Comparison of ENCODE assay signal across 1 cellular context in the genomic region with DNA sequence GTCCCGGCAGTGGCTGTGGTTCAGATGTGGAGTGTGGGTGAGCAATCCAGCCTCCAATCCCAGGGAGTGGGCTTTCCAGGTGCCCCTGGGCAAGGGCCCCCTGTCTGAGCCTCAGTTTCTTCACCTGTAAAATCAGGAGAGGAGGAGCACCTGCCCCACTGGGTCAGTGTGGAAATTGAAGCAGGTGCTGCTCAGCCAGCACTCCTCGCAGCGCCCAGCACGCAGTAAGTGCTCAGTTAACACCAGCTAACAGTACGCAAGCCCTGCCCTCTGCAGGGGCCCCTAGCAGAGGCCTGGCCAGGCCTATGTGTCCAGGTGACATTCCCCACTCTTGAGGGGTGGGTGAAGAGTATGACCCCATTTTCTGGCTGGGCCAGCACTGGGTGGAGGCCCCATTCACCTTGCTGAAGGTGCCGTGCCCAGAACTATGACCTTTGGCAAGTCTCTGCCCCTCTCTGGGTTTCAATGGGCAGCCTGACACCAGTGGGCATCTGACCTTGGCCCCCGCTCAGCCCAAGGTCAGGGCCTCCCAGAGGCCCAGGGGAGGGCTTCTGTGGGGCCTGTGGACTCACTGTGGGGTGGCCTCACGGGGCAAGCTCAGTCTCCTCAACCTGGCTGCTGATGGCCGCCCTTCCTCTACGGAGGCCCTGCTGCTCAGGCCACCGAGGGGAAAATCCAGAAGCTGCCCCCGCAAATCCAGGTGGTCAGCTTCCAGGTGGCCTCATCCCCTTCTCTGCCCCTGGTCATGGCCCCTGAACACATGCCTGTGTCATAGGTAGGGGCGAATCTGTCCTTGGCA.
TF ChIP-seq lines count a peak whose summit lies in the region.

No MANE protein-coding gene starts in this region.

TF ChIP-seq in HepG2, 621 proteins besides CTCF, POLR2A, EP300 and RAD21 (continued from another document and continues in another):
- TF ChIP-seq, protein P1, sequence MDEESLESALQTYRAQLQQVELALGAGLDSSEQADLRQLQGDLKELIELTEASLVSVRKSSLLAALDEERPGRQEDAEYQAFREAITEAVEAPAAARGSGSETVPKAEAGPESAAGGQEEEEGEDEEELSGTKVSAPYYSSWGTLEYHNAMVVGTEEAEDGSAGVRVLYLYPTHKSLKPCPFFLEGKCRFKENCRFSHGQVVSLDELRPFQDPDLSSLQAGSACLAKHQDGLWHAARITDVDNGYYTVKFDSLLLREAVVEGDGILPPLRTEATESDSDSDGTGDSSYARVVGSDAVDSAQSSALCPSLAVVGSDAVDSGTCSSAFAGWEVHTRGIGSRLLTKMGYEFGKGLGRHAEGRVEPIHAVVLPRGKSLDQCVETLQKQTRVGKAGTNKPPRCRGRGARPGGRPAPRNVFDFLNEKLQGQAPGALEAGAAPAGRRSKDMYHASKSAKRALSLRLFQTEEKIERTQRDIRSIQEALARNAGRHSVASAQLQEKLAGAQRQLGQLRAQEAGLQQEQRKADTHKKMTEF (CRISPR knock-in tag; IDR thresholded peaks at IDR 0.05), result peak; percentile 21; the same call in 1 of the 2 replicates
- TF ChIP-seq ATM (IDR thresholded peaks at IDR 0.05; ENCODE audit: borderline replicate concordance) (no peak), ZFP36 (IDR thresholded peaks at IDR 0.05; ENCODE audit: borderline replicate concordance, low read depth, low read length, partially characterized antibody) (no peak), NR2C2 (CRISPR knock-in tag; IDR thresholded peaks at IDR 0.05; ENCODE audit: borderline replicate concordance) (peak; percentile 86), ZNF17 (CRISPR knock-in tag; IDR thresholded peaks at IDR 0.05) (no peak), WIZ (CRISPR knock-in tag; IDR thresholded peaks at IDR 0.05) (no peak), KLF9 (CRISPR knock-in tag; IDR thresholded peaks at IDR 0.05; ENCODE audit: low read depth) (no peak), ELF3 (CRISPR knock-in tag; IDR thresholded peaks at IDR 0.05) (no peak), PITX1 (CRISPR knock-in tag; IDR thresholded peaks at IDR 0.05) (peak; percentile 39; the same call in 1 of the 2 replicates), TMF1 (CRISPR knock-in tag; IDR thresholded peaks at IDR 0.05; ENCODE audit: low read depth) (no peak), DMAP1 (CRISPR knock-in tag; IDR thresholded peaks at IDR 0.05) (peak; percentile 25; the same call in 1 of the 2 replicates), NCOA2 (CRISPR knock-in tag; IDR thresholded peaks at IDR 0.05) (peak; percentile 65), ZNF83 (CRISPR knock-in tag; IDR thresholded peaks at IDR 0.05; ENCODE audit: borderline replicate concordance) (no peak), ZNF224 (CRISPR knock-in tag; IDR thresholded peaks at IDR 0.05) (no peak), ZNF550 (CRISPR knock-in tag; IDR thresholded peaks at IDR 0.05; ENCODE audit: borderline replicate concordance) (no peak), KMT2B (CRISPR knock-in tag; IDR thresholded peaks at IDR 0.05) (no peak), NFRKB (IDR thresholded peaks at IDR 0.05) (no peak), JUN (CRISPR knock-in tag; IDR thresholded peaks at IDR 0.05) (no peak), AKAP8 (CRISPR knock-in tag; IDR thresholded peaks at IDR 0.05) (peak; percentile 41), KLF13 (CRISPR knock-in tag; IDR thresholded peaks at IDR 0.05) (no peak), ZNF891 (CRISPR knock-in tag; IDR thresholded peaks at IDR 0.05) (peak; percentile 84), ZNF367 (CRISPR knock-in tag; IDR thresholded peaks at IDR 0.05; ENCODE audit: borderline replicate concordance) (no peak; the same call in 1 of the 2 replicates), ARHGAP35 (CRISPR knock-in tag; IDR thresholded peaks at IDR 0.05; ENCODE audit: borderline replicate concordance) (peak; percentile 64), ZNF557 (CRISPR knock-in tag; IDR thresholded peaks at IDR 0.05) (no peak), ZNF546 (CRISPR knock-in tag; conservative IDR thresholded peaks at IDR 0.05) (no peak; the same call in 1 of the 2 replicates), MBNL3 (CRISPR knock-in tag; conservative IDR thresholded peaks at IDR 0.05) (no peak), ZNF30 (CRISPR knock-in tag; IDR thresholded peaks at IDR 0.05) (no peak), MTF1 (CRISPR knock-in tag; IDR thresholded peaks at IDR 0.05) (no peak), HOXA5 (CRISPR knock-in tag; IDR thresholded peaks at IDR 0.05) (peak; percentile 64; the same call in 1 of the 2 replicates), ZNF329 (CRISPR knock-in tag; IDR thresholded peaks at IDR 0.05; ENCODE audit: low read depth) (no peak), FOXM1 (CRISPR knock-in tag; IDR thresholded peaks at IDR 0.05) (no peak), ZNF337 (CRISPR knock-in tag; IDR thresholded peaks at IDR 0.05; ENCODE audit: borderline replicate concordance, low read depth) (no peak), MED13 (CRISPR knock-in tag; IDR thresholded peaks at IDR 0.05) (peak; percentile 73)
- TF ChIP-seq, protein P2, sequence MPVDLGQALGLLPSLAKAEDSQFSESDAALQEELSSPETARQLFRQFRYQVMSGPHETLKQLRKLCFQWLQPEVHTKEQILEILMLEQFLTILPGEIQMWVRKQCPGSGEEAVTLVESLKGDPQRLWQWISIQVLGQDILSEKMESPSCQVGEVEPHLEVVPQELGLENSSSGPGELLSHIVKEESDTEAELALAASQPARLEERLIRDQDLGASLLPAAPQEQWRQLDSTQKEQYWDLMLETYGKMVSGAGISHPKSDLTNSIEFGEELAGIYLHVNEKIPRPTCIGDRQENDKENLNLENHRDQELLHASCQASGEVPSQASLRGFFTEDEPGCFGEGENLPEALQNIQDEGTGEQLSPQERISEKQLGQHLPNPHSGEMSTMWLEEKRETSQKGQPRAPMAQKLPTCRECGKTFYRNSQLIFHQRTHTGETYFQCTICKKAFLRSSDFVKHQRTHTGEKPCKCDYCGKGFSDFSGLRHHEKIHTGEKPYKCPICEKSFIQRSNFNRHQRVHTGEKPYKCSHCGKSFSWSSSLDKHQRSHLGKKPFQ (CRISPR knock-in tag; IDR thresholded peaks at IDR 0.05; ENCODE audit: insufficient replicate concordance), result no peak
- TF ChIP-seq, protein P3, sequence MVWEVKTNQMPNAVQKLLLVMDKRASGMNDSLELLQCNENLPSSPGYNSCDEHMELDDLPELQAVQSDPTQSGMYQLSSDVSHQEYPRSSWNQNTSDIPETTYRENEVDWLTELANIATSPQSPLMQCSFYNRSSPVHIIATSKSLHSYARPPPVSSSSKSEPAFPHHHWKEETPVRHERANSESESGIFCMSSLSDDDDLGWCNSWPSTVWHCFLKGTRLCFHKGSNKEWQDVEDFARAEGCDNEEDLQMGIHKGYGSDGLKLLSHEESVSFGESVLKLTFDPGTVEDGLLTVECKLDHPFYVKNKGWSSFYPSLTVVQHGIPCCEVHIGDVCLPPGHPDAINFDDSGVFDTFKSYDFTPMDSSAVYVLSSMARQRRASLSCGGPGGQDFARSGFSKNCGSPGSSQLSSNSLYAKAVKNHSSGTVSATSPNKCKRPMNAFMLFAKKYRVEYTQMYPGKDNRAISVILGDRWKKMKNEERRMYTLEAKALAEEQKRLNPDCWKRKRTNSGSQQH (CRISPR knock-in tag; IDR thresholded peaks at IDR 0.05; ENCODE audit: low read depth), result peak; percentile 39
- TF ChIP-seq, protein P4, sequence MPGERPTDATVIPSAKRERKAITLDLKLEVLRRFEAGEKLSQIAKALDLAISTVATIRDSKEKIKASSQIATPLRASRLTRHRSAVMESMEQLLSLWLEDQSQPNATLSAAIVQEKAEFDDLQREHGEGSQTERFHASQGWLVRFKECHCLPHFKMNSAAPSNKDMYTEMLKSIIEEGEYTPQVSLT (CRISPR knock-in tag; IDR thresholded peaks at IDR 0.05; ENCODE audit: borderline replicate concordance, low read depth), result no peak
- TF ChIP-seq, protein P5, sequence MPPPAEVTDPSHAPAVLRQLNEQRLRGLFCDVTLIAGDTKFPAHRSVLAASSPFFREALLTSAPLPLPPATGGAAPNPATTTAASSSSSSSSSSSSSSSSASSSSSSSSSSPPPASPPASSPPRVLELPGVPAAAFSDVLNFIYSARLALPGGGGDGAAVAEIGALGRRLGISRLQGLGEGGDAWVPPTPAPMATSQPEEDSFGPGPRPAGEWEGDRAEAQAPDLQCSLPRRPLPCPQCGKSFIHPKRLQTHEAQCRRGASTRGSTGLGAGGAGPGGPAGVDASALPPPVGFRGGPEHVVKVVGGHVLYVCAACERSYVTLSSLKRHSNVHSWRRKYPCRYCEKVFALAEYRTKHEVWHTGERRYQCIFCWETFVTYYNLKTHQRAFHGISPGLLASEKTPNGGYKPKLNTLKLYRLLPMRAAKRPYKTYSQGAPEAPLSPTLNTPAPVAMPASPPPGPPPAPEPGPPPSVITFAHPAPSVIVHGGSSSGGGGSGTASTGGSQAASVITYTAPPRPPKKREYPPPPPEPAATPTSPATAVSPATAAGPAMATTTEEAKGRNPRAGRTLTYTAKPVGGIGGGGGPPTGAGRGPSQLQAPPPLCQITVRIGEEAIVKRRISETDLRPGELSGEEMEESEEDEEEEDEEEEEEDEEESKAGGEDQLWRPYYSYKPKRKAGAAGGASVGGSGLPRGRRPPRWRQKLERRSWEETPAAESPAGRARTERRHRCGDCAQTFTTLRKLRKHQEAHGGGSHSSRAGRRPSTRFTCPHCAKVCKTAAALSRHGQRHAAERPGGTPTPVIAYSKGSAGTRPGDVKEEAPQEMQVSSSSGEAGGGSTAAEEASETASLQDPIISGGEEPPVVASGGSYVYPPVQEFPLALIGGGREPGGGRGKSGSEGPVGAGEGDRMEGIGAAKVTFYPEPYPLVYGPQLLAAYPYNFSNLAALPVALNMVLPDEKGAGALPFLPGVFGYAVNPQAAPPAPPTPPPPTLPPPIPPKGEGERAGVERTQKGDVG (CRISPR knock-in tag; IDR thresholded peaks at IDR 0.05; ENCODE audit: borderline replicate concordance), result no peak; the same call in 1 of the 2 replicates
- TF ChIP-seq, protein P6, sequence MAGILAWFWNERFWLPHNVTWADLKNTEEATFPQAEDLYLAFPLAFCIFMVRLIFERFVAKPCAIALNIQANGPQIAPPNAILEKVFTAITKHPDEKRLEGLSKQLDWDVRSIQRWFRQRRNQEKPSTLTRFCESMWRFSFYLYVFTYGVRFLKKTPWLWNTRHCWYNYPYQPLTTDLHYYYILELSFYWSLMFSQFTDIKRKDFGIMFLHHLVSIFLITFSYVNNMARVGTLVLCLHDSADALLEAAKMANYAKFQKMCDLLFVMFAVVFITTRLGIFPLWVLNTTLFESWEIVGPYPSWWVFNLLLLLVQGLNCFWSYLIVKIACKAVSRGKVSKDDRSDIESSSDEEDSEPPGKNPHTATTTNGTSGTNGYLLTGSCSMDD (CRISPR knock-in tag; IDR thresholded peaks at IDR 0.05), result no peak
- TF ChIP-seq, protein P7, sequence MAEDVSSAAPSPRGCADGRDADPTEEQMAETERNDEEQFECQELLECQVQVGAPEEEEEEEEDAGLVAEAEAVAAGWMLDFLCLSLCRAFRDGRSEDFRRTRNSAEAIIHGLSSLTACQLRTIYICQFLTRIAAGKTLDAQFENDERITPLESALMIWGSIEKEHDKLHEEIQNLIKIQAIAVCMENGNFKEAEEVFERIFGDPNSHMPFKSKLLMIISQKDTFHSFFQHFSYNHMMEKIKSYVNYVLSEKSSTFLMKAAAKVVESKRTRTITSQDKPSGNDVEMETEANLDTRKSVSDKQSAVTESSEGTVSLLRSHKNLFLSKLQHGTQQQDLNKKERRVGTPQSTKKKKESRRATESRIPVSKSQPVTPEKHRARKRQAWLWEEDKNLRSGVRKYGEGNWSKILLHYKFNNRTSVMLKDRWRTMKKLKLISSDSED (CRISPR knock-in tag; IDR thresholded peaks at IDR 0.05), result no peak
- TF ChIP-seq, protein P8, sequence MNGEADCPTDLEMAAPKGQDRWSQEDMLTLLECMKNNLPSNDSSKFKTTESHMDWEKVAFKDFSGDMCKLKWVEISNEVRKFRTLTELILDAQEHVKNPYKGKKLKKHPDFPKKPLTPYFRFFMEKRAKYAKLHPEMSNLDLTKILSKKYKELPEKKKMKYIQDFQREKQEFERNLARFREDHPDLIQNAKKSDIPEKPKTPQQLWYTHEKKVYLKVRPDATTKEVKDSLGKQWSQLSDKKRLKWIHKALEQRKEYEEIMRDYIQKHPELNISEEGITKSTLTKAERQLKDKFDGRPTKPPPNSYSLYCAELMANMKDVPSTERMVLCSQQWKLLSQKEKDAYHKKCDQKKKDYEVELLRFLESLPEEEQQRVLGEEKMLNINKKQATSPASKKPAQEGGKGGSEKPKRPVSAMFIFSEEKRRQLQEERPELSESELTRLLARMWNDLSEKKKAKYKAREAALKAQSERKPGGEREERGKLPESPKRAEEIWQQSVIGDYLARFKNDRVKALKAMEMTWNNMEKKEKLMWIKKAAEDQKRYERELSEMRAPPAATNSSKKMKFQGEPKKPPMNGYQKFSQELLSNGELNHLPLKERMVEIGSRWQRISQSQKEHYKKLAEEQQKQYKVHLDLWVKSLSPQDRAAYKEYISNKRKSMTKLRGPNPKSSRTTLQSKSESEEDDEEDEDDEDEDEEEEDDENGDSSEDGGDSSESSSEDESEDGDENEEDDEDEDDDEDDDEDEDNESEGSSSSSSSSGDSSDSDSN (CRISPR knock-in tag; IDR thresholded peaks at IDR 0.05), result peak; percentile 62; the same call in 1 of the 2 replicates
- TF ChIP-seq, protein P9, sequence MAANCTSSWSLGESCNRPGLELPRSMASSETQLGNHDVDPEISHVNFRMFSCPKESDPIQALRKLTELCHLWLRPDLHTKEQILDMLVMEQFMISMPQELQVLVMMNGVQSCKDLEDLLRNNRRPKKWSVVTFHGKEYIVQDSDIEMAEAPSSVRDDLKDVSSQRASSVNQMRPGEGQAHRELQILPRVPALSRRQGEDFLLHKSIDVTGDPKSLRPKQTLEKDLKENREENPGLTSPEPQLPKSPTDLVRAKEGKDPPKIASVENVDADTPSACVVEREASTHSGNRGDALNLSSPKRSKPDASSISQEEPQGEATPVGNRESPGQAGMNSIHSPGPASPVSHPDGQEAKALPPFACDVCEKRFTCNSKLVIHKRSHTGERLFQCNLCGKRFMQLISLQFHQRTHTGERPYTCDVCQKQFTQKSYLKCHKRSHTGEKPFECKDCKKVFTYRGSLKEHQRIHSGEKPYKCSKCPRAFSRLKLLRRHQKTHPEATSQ (CRISPR knock-in tag; IDR thresholded peaks at IDR 0.05; ENCODE audit: borderline replicate concordance), result no peak; the same call in 1 of the 2 replicates
- TF ChIP-seq, protein P10, sequence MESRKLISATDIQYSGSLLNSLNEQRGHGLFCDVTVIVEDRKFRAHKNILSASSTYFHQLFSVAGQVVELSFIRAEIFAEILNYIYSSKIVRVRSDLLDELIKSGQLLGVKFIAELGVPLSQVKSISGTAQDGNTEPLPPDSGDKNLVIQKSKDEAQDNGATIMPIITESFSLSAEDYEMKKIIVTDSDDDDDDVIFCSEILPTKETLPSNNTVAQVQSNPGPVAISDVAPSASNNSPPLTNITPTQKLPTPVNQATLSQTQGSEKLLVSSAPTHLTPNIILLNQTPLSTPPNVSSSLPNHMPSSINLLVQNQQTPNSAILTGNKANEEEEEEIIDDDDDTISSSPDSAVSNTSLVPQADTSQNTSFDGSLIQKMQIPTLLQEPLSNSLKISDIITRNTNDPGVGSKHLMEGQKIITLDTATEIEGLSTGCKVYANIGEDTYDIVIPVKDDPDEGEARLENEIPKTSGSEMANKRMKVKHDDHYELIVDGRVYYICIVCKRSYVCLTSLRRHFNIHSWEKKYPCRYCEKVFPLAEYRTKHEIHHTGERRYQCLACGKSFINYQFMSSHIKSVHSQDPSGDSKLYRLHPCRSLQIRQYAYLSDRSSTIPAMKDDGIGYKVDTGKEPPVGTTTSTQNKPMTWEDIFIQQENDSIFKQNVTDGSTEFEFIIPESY (CRISPR knock-in tag; IDR thresholded peaks at IDR 0.05), result no peak
- TF ChIP-seq, protein P11, sequence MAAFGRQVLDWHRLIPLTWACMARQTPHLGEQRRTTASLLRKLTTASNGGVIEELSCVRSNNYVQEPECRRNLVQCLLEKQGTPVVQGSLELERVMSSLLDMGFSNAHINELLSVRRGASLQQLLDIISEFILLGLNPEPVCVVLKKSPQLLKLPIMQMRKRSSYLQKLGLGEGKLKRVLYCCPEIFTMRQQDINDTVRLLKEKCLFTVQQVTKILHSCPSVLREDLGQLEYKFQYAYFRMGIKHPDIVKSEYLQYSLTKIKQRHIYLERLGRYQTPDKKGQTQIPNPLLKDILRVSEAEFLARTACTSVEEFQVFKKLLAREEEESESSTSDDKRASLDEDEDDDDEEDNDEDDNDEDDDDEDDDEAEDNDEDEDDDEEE (CRISPR knock-in tag; IDR thresholded peaks at IDR 0.05), result no peak
